Comparison of ENCODE assay signal across 14 cellular contexts in genomic region chr3:66479532-66479947, GRCh38. TPM values are rescaled to one million over a fixed set of nuclear protein-coding genes. Genes with fewer than 3 reads are reported as not detected.
A peak's percentile ranks its signal among the peaks of the same experiment; 100 is the strongest.
DNase-seq lines count a peak whose midpoint lies in the region; ATAC-seq and TF ChIP-seq lines count a peak whose summit lies in the region.
"Had no signal": no experiment of that assay in that cellular context is flagged by ENCODE, and none has a peak within 500 bp of the region (broad histone marks: within the 10 kb centered on the region; RNA-seq: fewer than 3 reads in every experiment).

No MANE protein-coding gene starts in this region.

- TF ChIP-seq POLR2A in gastroesophageal sphincter (IDR thresholded peaks at IDR 0.05), result no peak

- H3K36me3 ChIP-seq in CD4-positive, alpha-beta memory T cell (ENCODE audit: insufficient read depth, low read length), result no peaks in the 10 kb centered on the region
- no peaks in the 10 kb centered on the region for H3K36me3 ChIP-seq in gastroesophageal sphincter
- H3K36me3 ChIP-seq: SJSA1 had no signal

- H3K4me3 Mint-ChIP-seq in CD4-positive, alpha-beta memory T cell, result peak overlapping the region in 4 of 8 donors; percentile 27 to 62 (median 53)
- H3K4me3 Mint-ChIP-seq: endodermal cell, mesothelial cell of epicardium had no signal

- H3K4me1 Mint-ChIP-seq in CD4-positive, alpha-beta memory T cell, result peaks cover 19 to 69% (median 42%) of the 10 kb centered on the region in 4 donors

- intact Hi-C loops in CD4-positive, alpha-beta memory T cell (cut with micrococcal nuclease), result no loop called here

- no peak overlapping the region for H3K4me3 ChIP-seq in CD4-positive, alpha-beta memory T cell (ENCODE audit: low read length in 2 of 2)
- H3K4me3 ChIP-seq in gastroesophageal sphincter, result no peak overlapping the region
- H3K4me3 ChIP-seq: SJSA1 had no signal

- no peaks in the 10 kb centered on the region for H3K9me3 ChIP-seq in CD4-positive, alpha-beta memory T cell (ENCODE audit: control insufficient read depth in 1 of 2, low read length in 2 of 2)
- H3K9me3 ChIP-seq in gastroesophageal sphincter, result no peaks in the 10 kb centered on the region
- H3K9me3 ChIP-seq: SJSA1 had no signal

- POLR2A ChIA-PET in CD4-positive, alpha-beta memory T cell (lab: Charles Lee; ENCODE audit: partially characterized antibody), result interaction anchor here (1.0 to 1.3 kb wide), 2 partner anchors 11 to 13 kb away, joined by 6 to 8 read pairs; no protein-coding TSS in a partner anchor

- ATAC-seq in GM18870 (IDR thresholded peaks at IDR 0.05; ENCODE audit: unreplicated experiment) (peak; percentile 34), HG03432 (IDR thresholded peaks at IDR 0.05; ENCODE audit: unreplicated experiment) (peak; percentile 35), gastroesophageal sphincter (no peak), HG03457 (IDR thresholded peaks at IDR 0.05; ENCODE audit: unreplicated experiment) (no peak), GM21381 (IDR thresholded peaks at IDR 0.05; ENCODE audit: unreplicated experiment) (no peak), HG03045 (IDR thresholded peaks at IDR 0.05; ENCODE audit: unreplicated experiment) (no peak)

- DNase-seq in CD4-positive, alpha-beta memory T cell, result no peak
- no peak for DNase-seq in DMS114 treated with DMSO at 0.1 percent for 48 hours (lab: John Stamatoyannopoulos, UW; ENCODE audit: unreplicated experiment)
- DNase-seq: endodermal cell; NCI-H524; stimulated activated CD8-positive, alpha-beta memory T cell treated with anti-CD3 and anti-CD28 coated beads, Interleukin-4, amount 100 ng/mL, for 48 hours had no signal

- CTCF ChIA-PET in CD4-positive, alpha-beta memory T cell (lab: Charles Lee; ENCODE audit: partially characterized antibody), result interaction anchor here (1.3 to 1.5 kb wide), 2 partner anchors 11 to 72 kb away, joined by 3 to 5 read pairs; no protein-coding TSS in a partner anchor

- H3K27me3 ChIP-seq in CD4-positive, alpha-beta memory T cell (ENCODE audit: insufficient read depth, low read length), result no peaks in the 10 kb centered on the region
- H3K27me3 ChIP-seq in gastroesophageal sphincter, result no peaks in the 10 kb centered on the region
- H3K27me3 ChIP-seq: SJSA1 had no signal

- peaks cover 99% of the 10 kb centered on the region for H3K4me1 ChIP-seq in CD4-positive, alpha-beta memory T cell (ENCODE audit: insufficient read depth, low read length)
- H3K4me1 ChIP-seq in gastroesophageal sphincter, result peaks cover 27 to 100% (median 55%) of the 10 kb centered on the region in 3 donors

- no peak for TF ChIP-seq EP300 in gastroesophageal sphincter (IDR thresholded peaks at IDR 0.05)

- WGBS in gastroesophageal sphincter (ENCODE audit: low coverage in 1 of 2), 2 donors, result 80 to 89% methylated on average over 1 to 2 of the region's 2 CpGs

- TF ChIP-seq CTCF in gastroesophageal sphincter (IDR thresholded peaks at IDR 0.05), result no peak

- H3K27me3 Mint-ChIP-seq in CD4-positive, alpha-beta memory T cell, result no peaks in the 10 kb centered on the region

- H3K27ac ChIP-seq in CD4-positive, alpha-beta memory T cell (ENCODE audit: low read depth, low read length), result no peak overlapping the region
- H3K27ac ChIP-seq in gastroesophageal sphincter, result peak overlapping the region in 3 of 4 donors; percentile 12 to 99 (median 93)
- H3K27ac ChIP-seq: C4-2B had no signal

- H3K27ac Mint-ChIP-seq in CD4-positive, alpha-beta memory T cell, result peak overlapping the region in 4 of 7 donors; percentile 0 to 94 (median 58)
- H3K27ac Mint-ChIP-seq: endodermal cell had no signal

- no peaks in the 10 kb centered on the region for H3K9me3 Mint-ChIP-seq in CD4-positive, alpha-beta memory T cell
- H3K9me3 Mint-ChIP-seq: endodermal cell had no signal

- H3K36me3 Mint-ChIP-seq in CD4-positive, alpha-beta memory T cell, result peaks cover 2 to 4% of the 10 kb centered on the region in 2 donors
- H3K36me3 Mint-ChIP-seq: mesothelial cell of epicardium had no signal

RNA-seq across cellular contexts. Expression of gene LRIG1, which starts 21.3 kb away (rescaled TPM):
- 10 to 100 TPM; 66.3 to 71.7 TPM for total RNA-seq in CD4-positive, alpha-beta memory T cell
- polyA plus RNA-seq in CD4-positive, alpha-beta memory T cell, result 10 to 100 TPM; 28.6 to 58.5 TPM
- 100 to 1,000 TPM; 104 to 217 (median 157) TPM for total RNA-seq in gastroesophageal sphincter

Comparison
In these comparisons a context has a peak if more than half of its experiments do, and no peak if none do; other contexts are left out.
1. ATAC-seq: peak in GM18870 (single experiment) and HG03432 (single experiment); none in gastroesophageal sphincter (single experiment), HG03457 (single experiment), GM21381 (single experiment) and HG03045 (single experiment).